Comparison of ENCODE assay signal across 28 cellular contexts in the genomic region with DNA sequence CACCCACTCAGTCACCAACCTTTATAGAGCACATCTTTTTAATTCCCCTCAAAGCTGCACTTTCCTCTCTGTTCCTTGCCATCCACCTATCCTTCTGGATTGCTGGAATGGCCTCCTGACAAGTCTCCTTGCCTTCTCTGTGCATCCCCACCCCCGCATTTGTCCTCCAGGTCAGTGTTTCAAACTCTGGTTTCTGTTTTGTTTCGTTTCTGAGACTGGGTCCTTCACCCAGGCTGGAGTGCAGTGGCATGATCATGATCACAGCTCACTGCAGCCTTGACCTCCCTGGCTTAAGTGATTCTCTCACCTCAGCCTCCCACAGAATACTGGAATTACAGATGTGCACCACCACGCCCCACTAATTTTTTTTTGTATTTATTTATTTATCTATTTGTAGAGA.
A peak's percentile ranks its signal among the peaks of the same experiment; 100 is the strongest.
DNase-seq lines count a peak whose midpoint lies in the region; ATAC-seq, FAIRE-seq and TF ChIP-seq lines count a peak whose summit lies in the region.
"Had no signal": no experiment of that assay in that cellular context is flagged by ENCODE, and none has a peak within 500 bp of the region (broad histone marks: within the 10 kb centered on the region; RNA-seq: fewer than 3 reads in every experiment).

No MANE protein-coding gene starts in this region.

- H3K9ac ChIP-seq in kidney (ENCODE audit: low read length in 2 of 2), result no peak overlapping the region
- H3K9ac ChIP-seq: KMS-11 had no signal

- no peaks in the 10 kb centered on the region for H3K9me3 Mint-ChIP-seq in Caco-2 (ENCODE audit: unreplicated experiment)
- H3K9me3 Mint-ChIP-seq: activated CD4-positive, alpha-beta memory T cell treated with anti-CD3 and anti-CD28 coated beads, Interleukin-2, amount 10 ng/mL, durations not matched to agents 7 days and 5 days; activated naive CD8-positive, alpha-beta T cell treated with anti-CD3 and anti-CD28 coated beads, Interleukin-2, amount 50 U/mL, for 24 hours; endodermal cell; memory B cell had no signal

- intact Hi-C loops in Caco-2 (cut with micrococcal nuclease; ENCODE audit: unreplicated experiment), result no loop called here
- intact Hi-C loops in kidney (cut with DNase I), result no loop called here

- no peaks in the 10 kb centered on the region for H3K27me3 Mint-ChIP-seq in Caco-2 (ENCODE audit: insufficient read depth, unreplicated experiment)
- H3K27me3 Mint-ChIP-seq: activated CD4-positive, alpha-beta memory T cell treated with anti-CD3 and anti-CD28 coated beads, Interleukin-2, amount 10 ng/mL, durations not matched to agents 7 days and 5 days; activated naive CD8-positive, alpha-beta T cell treated with anti-CD3 and anti-CD28 coated beads, Interleukin-2, amount 50 U/mL, for 24 hours had no signal

- in situ Hi-C loops in GM13976 (cut with MboI; ENCODE audit: low sequenced_read_pairs, unreplicated experiment), result no loop called here

- H3K4me1 Mint-ChIP-seq in Caco-2 (ENCODE audit: low read depth, unreplicated experiment), result peaks cover 52% of the 10 kb centered on the region
- H3K4me1 Mint-ChIP-seq: activated CD4-positive, alpha-beta memory T cell treated with anti-CD3 and anti-CD28 coated beads, Interleukin-2, amount 10 ng/mL, durations not matched to agents 7 days and 5 days; memory B cell had no signal

- H3K36me3 ChIP-seq in Caco-2 (ENCODE audit: control insufficient read depth, insufficient read depth, low read length) (no peaks in the 10 kb centered on the region), kidney (ENCODE audit: control insufficient read depth in 1 of 2, insufficient read depth in 2 of 2, low read length in 2 of 2) (no peaks in the 10 kb centered on the region)
- H3K36me3 ChIP-seq: gastroesophageal sphincter had no signal

- H3K9me3 ChIP-seq in Caco-2 (no peaks in the 10 kb centered on the region), kidney (ENCODE audit: control insufficient read depth in 1 of 2, low read length in 2 of 2) (no peaks in the 10 kb centered on the region)
- H3K9me3 ChIP-seq: gastroesophageal sphincter had no signal

- no TSS peak for BruUV-seq in Caco-2 (replicated peaks; lab: Mats Ljungman, UMichigan)

- TF ChIP-seq CTCF in Caco-2 (IDR thresholded peaks at IDR 0.05; ENCODE audit: insufficient read depth in 1 of 2, low read depth in 1 of 2, low read length in 1 of 2, severe bottlenecking in 1 of 2, unreplicated experiment in 1 of 2) (no peak), kidney (IDR thresholded peaks at IDR 0.05; ENCODE audit: borderline replicate concordance, extremely low read depth, insufficient read depth) (no peak), GM13976 (IDR thresholded peaks at IDR 0.05; ENCODE audit: borderline replicate concordance, control extremely low read depth, extremely low read depth, insufficient read depth, missing control alignments) (no peak)

- POLR2A ChIA-PET in Caco-2 (lab: Charles Lee), result no interaction called here

- peak overlapping the region; percentile 49 for H3K27ac Mint-ChIP-seq in Caco-2 (ENCODE audit: unreplicated experiment)
- H3K27ac Mint-ChIP-seq: activated CD4-positive, alpha-beta memory T cell treated with anti-CD3 and anti-CD28 coated beads, Interleukin-2, amount 10 ng/mL, durations not matched to agents 7 days and 5 days; activated naive CD8-positive, alpha-beta T cell treated with anti-CD3 and anti-CD28 coated beads, Interleukin-2, amount 50 U/mL, for 24 hours; endodermal cell; memory B cell had no signal

- no peaks in the 10 kb centered on the region for H3K27me3 ChIP-seq in Caco-2 (replicated peaks; ENCODE audit: control insufficient read depth, insufficient read depth, low read length)
- H3K27me3 ChIP-seq: gastroesophageal sphincter had no signal

- CTCF ChIA-PET in Caco-2 (lab: Charles Lee), result no interaction called here

- no peak overlapping the region for H3K4me3 Mint-ChIP-seq in Caco-2 (ENCODE audit: unreplicated experiment)
- H3K4me3 Mint-ChIP-seq: activated CD4-positive, alpha-beta memory T cell treated with anti-CD3 and anti-CD28 coated beads, Interleukin-2, amount 10 ng/mL, durations not matched to agents 7 days and 5 days; activated naive CD8-positive, alpha-beta T cell treated with anti-CD3 and anti-CD28 coated beads, Interleukin-2, amount 50 U/mL, for 24 hours; endodermal cell; memory B cell had no signal

- H3K4me3 ChIP-seq in Caco-2 (ENCODE audit: low read depth, low read length) (no peak overlapping the region), kidney (ENCODE audit: low read length in 2 of 2) (no peak overlapping the region)
- H3K4me3 ChIP-seq: gastroesophageal sphincter had no signal

- H3K4me1 ChIP-seq in Caco-2 (peaks cover 37% of the 10 kb centered on the region), kidney (ENCODE audit: control insufficient read depth in 1 of 2, insufficient read depth in 1 of 2, low read depth in 1 of 2, low read length in 2 of 2) (no peaks in the 10 kb centered on the region)

- ATAC-seq in GM19455 (IDR thresholded peaks at IDR 0.05; ENCODE audit: unreplicated experiment) (peak; percentile 52), HG03378 (IDR thresholded peaks at IDR 0.05; ENCODE audit: unreplicated experiment) (peak; percentile 48)
- ATAC-seq: activated naive CD8-positive, alpha-beta T cell treated with anti-CD3 and anti-CD28 coated beads, Interleukin-2, amount 50 U/mL, for 24 hours; gastroesophageal sphincter; PC-3 had no signal

- H3K36me3 Mint-ChIP-seq in Caco-2 (ENCODE audit: insufficient read depth, unreplicated experiment), result peaks cover 15% of the 10 kb centered on the region
- H3K36me3 Mint-ChIP-seq: memory B cell had no signal

- DNase-seq in Caco-2 (no peak), kidney (peak; percentile 51), GOT3 (lab: John Stamatoyannopoulos, UW) (no peak), NCI-H1694 (lab: John Stamatoyannopoulos, UW) (no peak), OCI-M1 (lab: John Stamatoyannopoulos, UW) (no peak), GM13976 (ENCODE audit: low spot score) (no peak)
- DNase-seq: 8988T; activated CD4-positive, alpha-beta memory T cell treated with anti-CD3 and anti-CD28 coated beads, Interleukin-2, amount 10 ng/mL, durations not matched to agents 7 days and 5 days; activated gamma-delta T cell; activated naive CD8-positive, alpha-beta T cell treated with anti-CD3 and anti-CD28 coated beads, Interleukin-2, amount 50 U/mL, for 24 hours; activated T-cell treated with anti-CD3 and anti-CD28 coated beads for 4 hours; AML-193; DMS79 treated with DMSO at 0.1 percent for 48 hours; endodermal cell; MV-4-11; NCI-H187 treated with DMSO at 0.1 percent for 48 hours; NCI-H226; NCI-H774; PC-3; SHP77 treated with DMSO at 0.1 percent for 48 hours; stimulated activated CD4-positive, alpha-beta T cell treated with anti-CD3 and anti-CD28 coated beads, Interleukin-4, amount 100 ng/mL, for 1 hour; stimulated activated naive CD4-positive, alpha-beta T cell treated with Interleukin-2 at 50 U/mL for 16 hours had no signal

- H3K27ac ChIP-seq in kidney (ENCODE audit: low read depth in 2 of 2, low read length in 2 of 2), result no peak overlapping the region
- H3K27ac ChIP-seq: gastroesophageal sphincter, KMS-11 had no signal

- FAIRE-seq in kidney (lab: Jason Lieb, UNC), result no peak
- FAIRE-seq: colon had no signal
